ENCODE assay signal across 11 cellular contexts in the genomic region with DNA sequence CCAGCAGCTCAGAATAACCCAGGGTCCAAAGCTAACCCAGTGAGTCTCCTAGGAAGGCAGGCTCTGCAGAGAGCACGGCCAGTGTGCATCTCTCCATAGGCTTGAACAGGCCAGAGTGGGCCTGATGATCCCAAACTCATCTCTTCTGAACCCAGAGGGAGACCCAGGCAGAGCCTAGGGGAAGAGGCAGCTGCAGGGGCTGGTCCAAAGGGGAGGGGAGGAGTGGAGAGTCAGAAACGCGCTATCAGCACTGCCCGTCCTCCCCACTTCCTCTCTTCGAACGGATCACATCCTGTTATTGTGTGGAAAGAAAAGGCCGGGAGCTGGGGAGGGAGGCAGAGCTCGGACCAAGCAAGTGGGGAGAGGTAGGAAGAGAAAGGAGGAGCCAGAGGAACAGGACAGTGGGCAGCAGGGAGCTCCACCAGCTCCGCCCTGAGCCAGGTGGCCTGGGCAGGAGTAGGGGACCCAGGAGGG. TPM values are rescaled to one million over a fixed set of nuclear protein-coding genes. Genes with fewer than 3 reads are reported as not detected.
DNase-seq lines count a peak whose midpoint lies in the region; ATAC-seq, FAIRE-seq and TF ChIP-seq lines count a peak whose summit lies in the region.
"Had no signal": no experiment of that assay in that cellular context is flagged by ENCODE, and none has a peak within 500 bp of the region (broad histone marks: within the 10 kb centered on the region; RNA-seq: fewer than 3 reads in every experiment).

No MANE protein-coding gene starts in this region.

- H3K4me3 Mint-ChIP-seq in MCF 10A (ENCODE audit: unreplicated experiment) = no peak overlapping the region

- TF ChIP-seq POLR2A in NB4 (IDR thresholded peaks at IDR 0.05; ENCODE audit: extremely low read depth, insufficient read length) (no peak), HepG2 (IDR thresholded peaks at IDR 0.05; ENCODE audit: insufficient read depth in 1 of 2, low read depth in 2 of 2, low read length in 2 of 2) (no peak), stomach (IDR thresholded peaks at IDR 0.05) (no peak)

- intact Hi-C loops in HepG2 (cut with micrococcal nuclease; ENCODE audit: unreplicated experiment) = no loop called here
- intact Hi-C loops in stomach (cut with DNase I; ENCODE audit: low total_unique reads) = no loop called here
- intact Hi-C loops in MCF 10A (cut with micrococcal nuclease) = no loop called here

- H3K36me3 Mint-ChIP-seq in MCF 10A (ENCODE audit: insufficient read depth, unreplicated experiment) = no peaks in the 10 kb centered on the region

- 9% methylated on average over 8 of the region's 9 CpGs for WGBS in HepG2 (ENCODE audit: low lambda C conversion rate)
- 44 to 59% (median 47%) methylated on average over 9 of the region's 9 CpGs for WGBS in stomach, 5 donors

- BruUV-seq in HepG2 (replicated peaks; lab: Mats Ljungman, UMichigan) (no TSS peak), MCF 10A (replicated peaks; lab: Mats Ljungman, UMichigan) (no TSS peak)

- H3K27ac Mint-ChIP-seq in MCF 10A (ENCODE audit: low read depth, unreplicated experiment) = no peak overlapping the region

- no peaks in the 10 kb centered on the region for H3K27me3 Mint-ChIP-seq in MCF 10A (ENCODE audit: insufficient read depth, unreplicated experiment)

- H3K9me3 ChIP-seq in HepG2 (ENCODE audit: low read length) (no peaks in the 10 kb centered on the region), stomach (no peaks in the 10 kb centered on the region)

- H3K27ac ChIP-seq in HepG2 (ENCODE audit: extremely low read length, insufficient read depth, low read length) (no peak overlapping the region), stomach (peak overlapping the region in 4 of 5 donors; percentile 24 to 61 (median 38))

- no peak overlapping the region for H2AFZ ChIP-seq in HepG2 (ENCODE audit: low read length)

- H3K4me3 ChIP-seq in NB4 (ENCODE audit: low read depth, low read length) (no peak overlapping the region), choroid plexus epithelial cell (ENCODE audit: low read depth, low read length) (no peak overlapping the region), HepG2 (replicated peaks in 1 of 3; ENCODE audit: insufficient read depth in 1 of 3, low read depth in 2 of 3, low read length in 3 of 3) (peak overlapping the region in 1 of 3 experiments; percentile 9; a peak in 1 of 6 replicates), stomach (no peak overlapping the region)

- H3K79me2 ChIP-seq in HepG2 (ENCODE audit: insufficient read depth, low read length) = no peaks in the 10 kb centered on the region

- H3K9me3 Mint-ChIP-seq in MCF 10A (ENCODE audit: unreplicated experiment) = no peaks in the 10 kb centered on the region

- TF ChIP-seq CTCF in NB4 (IDR thresholded peaks at IDR 0.05; ENCODE audit: low read depth, low read length) = no peak
- TF ChIP-seq CTCF in choroid plexus epithelial cell (conservative IDR thresholded peaks at IDR 0.05; ENCODE audit: low read depth, low read length) = no peak
- TF ChIP-seq CTCF in HepG2 (CRISPR knock-in tag; IDR thresholded peaks at IDR 0.05) = no peak
- no peak for TF ChIP-seq CTCF in stomach (IDR thresholded peaks at IDR 0.05)
- no peak for TF ChIP-seq CTCF in MCF 10A (IDR thresholded peaks at IDR 0.05; ENCODE audit: unreplicated experiment)

- no peaks in the 10 kb centered on the region for H3K36me3 ChIP-seq in HepG2 (replicated peaks in 1 of 2; ENCODE audit: control insufficient read depth in 1 of 2, insufficient read depth in 2 of 2, low read length in 2 of 2)
- H3K36me3 ChIP-seq in stomach = no peaks in the 10 kb centered on the region

- DNase-seq in NB4 (ENCODE audit: low read depth) = peak; percentile 44
- peak; percentile 14 for DNase-seq in choroid plexus epithelial cell (ENCODE audit: low read depth)
- DNase-seq in HepG2 (ENCODE audit: low spot score) = no peak
- no peak for DNase-seq in stomach
- DNase-seq in activated CD4-positive, CD25-positive, alpha-beta regulatory T cell treated with anti-CD3 and anti-CD28 coated beads, Interleukin-2, amount 50 U/mL, for 72 hours = no peak
- no peak for DNase-seq in MCF 10A (ENCODE audit: unreplicated experiment)
- no peak for DNase-seq in NCI-H1930 (lab: John Stamatoyannopoulos, UW)
- DNase-seq: activated T-cell treated with anti-CD3 and anti-CD28 coated beads, Interleukin-2, amount 50 U/mL, for 48 hours; NCI-H226 had no signal

- FAIRE-seq in HepG2 (lab: Jason Lieb, UNC) = no peak

- no peaks in the 10 kb centered on the region for H4K20me1 ChIP-seq in HepG2 (ENCODE audit: insufficient read depth, low read length)

- peaks cover 49% of the 10 kb centered on the region for H3K4me1 ChIP-seq in HepG2 (ENCODE audit: insufficient read depth, low read length)
- H3K4me1 ChIP-seq in stomach = no peaks in the 10 kb centered on the region

- peaks cover 5 to 44% of the 10 kb centered on the region in 2 experiments; a peak in 3 of 5 replicates for H3K27me3 ChIP-seq in HepG2 (ENCODE audit: control insufficient read depth in 1 of 2, insufficient read depth in 2 of 2, low read length in 2 of 2)
- H3K27me3 ChIP-seq in stomach = peaks cover 0 to 44% (median 10%) of the 10 kb centered on the region in 3 donors

- no peaks in the 10 kb centered on the region for H3K4me1 Mint-ChIP-seq in MCF 10A (ENCODE audit: insufficient read depth, unreplicated experiment)

- POLR2A ChIA-PET in HepG2 (lab: Yijun Ruan, JAX) (no interaction called here), MCF 10A (lab: Yijun Ruan, JAX) (interaction anchor here (0.6 to 1.2 kb wide), 2 partner anchors 32 to 607 kb away, joined by 3 to 4 read pairs; no protein-coding TSS in a partner anchor)

- ATAC-seq in HepG2 (peak; percentile 12; the same call in 2 of the 3 replicates), GM21447 (IDR thresholded peaks at IDR 0.05; ENCODE audit: unreplicated experiment) (no peak)

- TF ChIP-seq EP300 in HepG2 (IDR thresholded peaks at IDR 0.05; ENCODE audit: low read depth in 2 of 2, low read length in 2 of 2) (no peak), HepG2 (CRISPR knock-in tag; IDR thresholded peaks at IDR 0.05; ENCODE audit: borderline replicate concordance) (no peak), stomach (IDR thresholded peaks at IDR 0.05) (no peak)

- no peak overlapping the region for H3K9ac ChIP-seq in HepG2 (ENCODE audit: insufficient read depth, low read depth, low read length)

- no peak for TF ChIP-seq RAD21 in HepG2 (CRISPR knock-in tag; IDR thresholded peaks at IDR 0.05)

- peak overlapping the region; percentile 29; the same call in 1 of the 2 replicates for H3K4me2 ChIP-seq in HepG2 (ENCODE audit: low read depth, low read length)

- CTCF ChIA-PET in HepG2 (lab: Yijun Ruan, JAX; ENCODE audit: low intra/inter-chr PET ratio, low total read pairs) = no interaction called here
- CTCF ChIA-PET in MCF 10A (lab: Yijun Ruan, JAX) = interaction anchor here (0.6 to 4.5 kb wide), 3 partner anchors 15 to 51 kb away, joined by 3 to 26 read pairs (median 3); no protein-coding TSS in a partner anchor

- in situ Hi-C loops in HepG2 (cut with HindIII; ENCODE audit: extremely low pct_ligation_motif_present, low pct_unique_long_range_greater_than_20kb) = no loop called here

RNA-seq across cellular contexts. Expression of a gene that starts 20.2 kb away (rescaled TPM):
- not detected in 2 replicates for total RNA-seq in HepG2 (2016; rRNA removed; fragmentation: Illumina TruSeq; extraction: Trizol)
- total RNA-seq in HepG2 (2016; cell fraction: cytosol; rRNA removed; fragmentation: Illumina TruSeq; extraction: Trizol; ENCODE audit: low read depth) = not detected in 2 replicates
- not detected in 2 replicates for total RNA-seq in HepG2 (2016; cell fraction: insoluble cytoplasmic fraction; rRNA removed; fragmentation: Illumina TruSeq; extraction: Trizol)
- not detected in 2 replicates for total RNA-seq in HepG2 (2016; cell fraction: membrane; rRNA removed; fragmentation: Illumina TruSeq; extraction: Trizol)
- not detected in 2 replicates for total RNA-seq in HepG2 (2016; cell fraction: nucleus; rRNA removed; fragmentation: Illumina TruSeq; extraction: Trizol)
- polyA plus RNA-seq in HepG2 (2011; rRNA removed) = 0.05 and 0.07 TPM in 2 replicates
- 0.01 and 0.05 TPM in 2 replicates for polyA plus RNA-seq in HepG2 (2011; cell fraction: cytosol; rRNA removed)
- polyA plus RNA-seq in HepG2 (2011; cell fraction: nucleus; rRNA removed) = 0.09 and 0.10 TPM in 2 replicates
- 0.11 and 0.13 TPM in 2 replicates for polyA plus RNA-seq in HepG2 (2012)
- polyA plus RNA-seq in HepG2 (2016; cell fraction: cytosol; fragmentation: Illumina TruSeq; extraction: Trizol; ENCODE audit: low read depth) = not detected in 2 replicates
- not detected in 2 replicates for polyA plus RNA-seq in HepG2 (2016; cell fraction: insoluble cytoplasmic fraction; fragmentation: Illumina TruSeq; extraction: Trizol; ENCODE audit: low read depth)
- not detected in 2 replicates for polyA plus RNA-seq in HepG2 (2016; cell fraction: membrane; fragmentation: Illumina TruSeq; extraction: Trizol; ENCODE audit: low read depth)
- not detected in 2 replicates for polyA plus RNA-seq in HepG2 (2016; cell fraction: nucleus; fragmentation: Illumina TruSeq; extraction: Trizol; ENCODE audit: insufficient read depth, low read depth)
- polyA minus RNA-seq in HepG2 (2011; rRNA and poly(A)+ RNA removed; ENCODE audit: low replicate concordance) = 0.26 TPM in 1 of 2 replicates, not detected in the other
- polyA minus RNA-seq in HepG2 (2011; cell fraction: cytosol; rRNA and poly(A)+ RNA removed) = not detected in 2 replicates
- polyA minus RNA-seq in HepG2 (2011; cell fraction: nucleus; rRNA and poly(A)+ RNA removed) = not detected in 2 replicates
- 1 to 10 TPM in 3 of 5 donors, under 1 TPM in 1, not detected in 1; under 0.01 to 4.5 (median 3.5) TPM for total RNA-seq in stomach
- polyA plus RNA-seq in stomach = 1 to 10 TPM in 2 of 3 donors, under 1 TPM in 1; 0.98 to 1.5 (median 1.2) TPM
- not detected in 2 replicates for total RNA-seq in MCF 10A (2022)
- total RNA-seq: LHCN-M2 had no signal

RNA-seq across cellular contexts. Expression of a gene that starts 22.0 kb away (rescaled TPM):
- total RNA-seq in HepG2 (2016; rRNA removed; fragmentation: Illumina TruSeq; extraction: Trizol) = 0.24 TPM in 1 of 2 replicates, not detected in the other
- not detected in 2 replicates for total RNA-seq in HepG2 (2016; cell fraction: cytosol; rRNA removed; fragmentation: Illumina TruSeq; extraction: Trizol; ENCODE audit: low read depth)
- 0.25 and 0.35 TPM in 2 replicates for total RNA-seq in HepG2 (2016; cell fraction: insoluble cytoplasmic fraction; rRNA removed; fragmentation: Illumina TruSeq; extraction: Trizol)
- total RNA-seq in HepG2 (2016; cell fraction: membrane; rRNA removed; fragmentation: Illumina TruSeq; extraction: Trizol) = not detected in 2 replicates
- total RNA-seq in HepG2 (2016; cell fraction: nucleus; rRNA removed; fragmentation: Illumina TruSeq; extraction: Trizol) = not detected in 2 replicates
- polyA plus RNA-seq in HepG2 (2011; rRNA removed) = 1.6 TPM in 2 replicates
- polyA plus RNA-seq in HepG2 (2011; cell fraction: cytosol; rRNA removed) = 1.1 and 2.0 TPM in 2 replicates
- 0.64 and 0.80 TPM in 2 replicates for polyA plus RNA-seq in HepG2 (2011; cell fraction: nucleus; rRNA removed)
- polyA plus RNA-seq in HepG2 (2012) = 2.0 and 2.5 TPM in 2 replicates
- 0.17 and 0.35 TPM in 2 replicates for polyA plus RNA-seq in HepG2 (2016; cell fraction: cytosol; fragmentation: Illumina TruSeq; extraction: Trizol; ENCODE audit: low read depth)
- 0.29 TPM in 1 of 2 replicates, not detected in the other for polyA plus RNA-seq in HepG2 (2016; cell fraction: insoluble cytoplasmic fraction; fragmentation: Illumina TruSeq; extraction: Trizol; ENCODE audit: low read depth)
- 0.27 and 0.50 TPM in 2 replicates for polyA plus RNA-seq in HepG2 (2016; cell fraction: membrane; fragmentation: Illumina TruSeq; extraction: Trizol; ENCODE audit: low read depth)
- polyA plus RNA-seq in HepG2 (2016; cell fraction: nucleus; fragmentation: Illumina TruSeq; extraction: Trizol; ENCODE audit: insufficient read depth, low read depth) = not detected in 2 replicates
- 0.46 TPM in 1 of 2 replicates, not detected in the other for polyA minus RNA-seq in HepG2 (2011; rRNA and poly(A)+ RNA removed; ENCODE audit: low replicate concordance)
- 1.1 TPM in 1 of 2 replicates, not detected in the other for polyA minus RNA-seq in HepG2 (2011; cell fraction: cytosol; rRNA and poly(A)+ RNA removed)
- polyA minus RNA-seq in HepG2 (2011; cell fraction: nucleus; rRNA and poly(A)+ RNA removed) = not detected in 2 replicates
- total RNA-seq in stomach = 100 to 1,000 TPM in 2 of 5 donors, 1 to 10 TPM in 1, under 1 TPM in 1, not detected in 1; 0.87 to 292 (median 69.0) TPM
- 100 to 1,000 TPM in 2 of 3 donors, 10 to 100 TPM in 1; 43.7 to 169 (median 163) TPM for polyA plus RNA-seq in stomach
- 17.9 and 19.6 TPM in 2 replicates for total RNA-seq in MCF 10A (2022)
- total RNA-seq: LHCN-M2 had no signal

Comparison
In these comparisons a context has a peak if more than half of its experiments do, and no peak if none do; other contexts are left out.
1. DNase-seq: peak in NB4 (single experiment) and choroid plexus epithelial cell (single experiment); none in HepG2 (single experiment), stomach (single experiment), activated CD4-positive, CD25-positive, alpha-beta regulatory T cell treated with anti-CD3 and anti-CD28 coated beads, Interleukin-2, amount 50 U/mL, for 72 hours (single experiment), MCF 10A (single experiment) and NCI-H1930 (0 of 2).